In genomic region chr22:42837556-42837955, GRCh38 we compare ENCODE assay signal across 29 cellular contexts.
"Had no signal": no experiment of that assay in that cellular context is flagged by ENCODE, and none has a peak within 500 bp of the region (broad histone marks: within the 10 kb centered on the region; RNA-seq: fewer than 3 reads in every experiment).

No MANE protein-coding gene starts in this region.

- H3K4me3 Mint-ChIP-seq: naive thymus-derived CD4-positive, alpha-beta T cell; natural killer cell; nephron; neural progenitor cell; stimulated activated memory B cell treated with anti-CD40 and anti-IgM and Interleukin-4, amounts not matched to agents 10 μg/mL and 1 μg/mL and 100 μg/mL, for 72 hours; stimulated activated naive CD8-positive, alpha-beta T cell treated with anti-CD3 and anti-CD28 coated beads, Interleukin-15, amount 100 ng/mL, for 72 hours; type B pancreatic cell had no signal

- H3K27me3 Mint-ChIP-seq: naive thymus-derived CD4-positive, alpha-beta T cell; stimulated activated memory B cell treated with anti-CD40 and anti-IgM and Interleukin-4, amounts not matched to agents 10 μg/mL and 1 μg/mL and 100 μg/mL, for 72 hours; stimulated activated naive CD8-positive, alpha-beta T cell treated with anti-CD3 and anti-CD28 coated beads, Interleukin-15, amount 100 ng/mL, for 72 hours; type B pancreatic cell had no signal

- H3K4me3 ChIP-seq: neural progenitor cell, pancreas, prostate gland, right lobe of liver, sigmoid colon, smooth muscle cell, spleen, suprapubic skin, thoracic aorta, tibial artery, transverse colon, upper lobe of right lung, uterus had no signal

- H3K9me3 Mint-ChIP-seq: naive thymus-derived CD4-positive, alpha-beta T cell; natural killer cell; nephron; neural progenitor cell; stimulated activated memory B cell treated with anti-CD40 and anti-IgM and Interleukin-4, amounts not matched to agents 10 μg/mL and 1 μg/mL and 100 μg/mL, for 72 hours; stimulated activated naive CD8-positive, alpha-beta T cell treated with anti-CD3 and anti-CD28 coated beads, Interleukin-15, amount 100 ng/mL, for 72 hours; type B pancreatic cell had no signal

- ATAC-seq: naive thymus-derived CD4-positive, alpha-beta T cell; natural killer cell; pancreas; right cardiac atrium; right lobe of liver; stimulated activated memory B cell treated with anti-CD40 and anti-IgM and Interleukin-4, amounts not matched to agents 10 μg/mL and 1 μg/mL and 100 μg/mL, for 72 hours; stimulated activated naive CD8-positive, alpha-beta T cell treated with anti-CD3 and anti-CD28 coated beads, Interleukin-15, amount 100 ng/mL, for 72 hours; stimulated activated naive CD8-positive, alpha-beta T cell treated with anti-CD3 and anti-CD28 coated beads, Interleukin-15, Interleukin-2, amounts not matched to agents 100 U/mL and 50 U/mL, for 24 hours; upper lobe of right lung had no signal

- H3K27me3 ChIP-seq: neural progenitor cell, pancreas, right lobe of liver, sigmoid colon, spleen, suprapubic skin, tibial artery, transverse colon, upper lobe of right lung, uterus had no signal

- DNase-seq: naive thymus-derived CD4-positive, alpha-beta T cell; natural killer cell; occipital lobe; pancreas; retina; right cardiac atrium; sigmoid colon; spleen; stimulated activated CD4-positive, alpha-beta T cell treated with anti-CD3 and anti-CD28 coated beads, Interleukin-12 subunit alpha, Interleukin-12 subunit beta, amount 100 ng/mL, for 4 hours; stimulated activated CD4-positive, alpha-beta T cell treated with anti-CD3 and anti-CD28 coated beads, Interleukin-1b, Interleukin-23, amount 100 ng/mL, for 48 hours; stimulated activated CD4-positive, alpha-beta T cell treated with anti-CD3 and anti-CD28 coated beads, Interleukin-4, amount 100 ng/mL, for 1 hour; stimulated activated CD4-positive, alpha-beta T cell treated with anti-CD3 and anti-CD28 coated beads, Interleukin-4, amount 100 ng/mL, for 4 hours; stimulated activated naive CD4-positive, alpha-beta T cell; stimulated activated naive CD8-positive, alpha-beta T cell treated with anti-CD3 and anti-CD28 coated beads, Interleukin-15, amount 100 ng/mL, for 72 hours; stimulated activated naive CD8-positive, alpha-beta T cell treated with anti-CD3 and anti-CD28 coated beads, Interleukin-15, Interleukin-2, amounts not matched to agents 100 U/mL and 50 U/mL, for 24 hours; substantia nigra; transverse colon; upper lobe of right lung; uterus had no signal

- H3K4me1 Mint-ChIP-seq: nephron; neural progenitor cell; stimulated activated naive CD8-positive, alpha-beta T cell treated with anti-CD3 and anti-CD28 coated beads, Interleukin-15, amount 100 ng/mL, for 72 hours had no signal

- H3K4me1 ChIP-seq: neural progenitor cell, pancreas, right lobe of liver, sigmoid colon, suprapubic skin, tibial artery, upper lobe of right lung, uterus had no signal

- H3K9me3 ChIP-seq: pancreas, prostate gland, right lobe of liver, sigmoid colon, spleen, suprapubic skin, thoracic aorta, tibial artery, transverse colon, upper lobe of right lung, uterus had no signal

- H3K27ac Mint-ChIP-seq: naive thymus-derived CD4-positive, alpha-beta T cell; natural killer cell; nephron; neural progenitor cell; stimulated activated memory B cell treated with anti-CD40 and anti-IgM and Interleukin-4, amounts not matched to agents 10 μg/mL and 1 μg/mL and 100 μg/mL, for 72 hours; stimulated activated naive CD8-positive, alpha-beta T cell treated with anti-CD3 and anti-CD28 coated beads, Interleukin-15, amount 100 ng/mL, for 72 hours; type B pancreatic cell had no signal

- H3K27ac ChIP-seq: neural progenitor cell, pancreas, right lobe of liver, sigmoid colon, spleen, suprapubic skin, thoracic aorta, tibial artery, transverse colon, upper lobe of right lung, uterus had no signal

- H3K36me3 ChIP-seq: neural progenitor cell, uterus had no signal
